Comparison of ENCODE assay signal across 1 cellular context in the genomic region with DNA sequence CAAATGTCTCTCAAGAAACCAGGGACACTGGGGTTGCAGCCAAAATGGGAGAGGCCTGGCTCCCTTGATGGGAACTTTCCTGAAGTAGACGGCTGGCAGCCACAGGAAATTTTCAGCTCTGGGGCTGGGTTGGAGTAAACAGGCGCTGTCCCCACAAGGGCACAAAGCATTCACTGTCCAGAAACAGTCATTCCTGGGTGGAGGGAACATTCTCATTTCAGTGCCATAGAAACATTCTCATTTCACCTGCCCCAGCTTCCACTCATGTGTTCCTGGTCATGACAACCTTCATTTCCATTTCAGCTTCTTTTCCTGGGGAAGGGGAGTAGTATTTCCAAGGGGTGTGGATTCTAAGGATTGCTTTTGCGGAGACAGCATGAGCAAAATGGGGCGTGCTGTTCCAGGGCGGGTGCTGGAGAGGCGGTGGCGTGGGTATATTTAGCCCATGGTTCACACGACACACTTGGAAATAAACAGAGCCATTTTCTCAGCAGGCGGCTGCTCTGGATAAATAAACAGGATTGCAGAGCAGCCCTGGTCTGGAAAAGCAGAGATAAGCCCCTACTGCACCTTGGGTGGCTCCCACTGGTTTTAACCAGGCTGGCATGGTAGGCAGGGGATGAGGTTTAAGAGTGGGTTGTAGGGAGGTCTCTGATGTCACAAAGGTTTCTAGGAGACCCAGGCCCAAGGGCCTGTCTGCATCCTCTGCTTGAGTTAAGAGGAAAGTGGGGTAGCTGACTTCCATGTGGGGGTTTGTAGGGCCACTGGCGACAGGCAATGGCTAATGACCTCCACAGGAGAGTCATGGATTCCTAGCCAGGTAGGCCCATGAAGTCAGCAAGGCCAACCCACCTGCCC.
TF ChIP-seq lines count a peak whose summit lies in the region.

No MANE protein-coding gene starts in this region.

TF ChIP-seq in K562, 482 proteins besides CTCF, POLR2A, EP300 and RAD21 (continued from another document and continues in another):
- TF ChIP-seq, protein P1, sequence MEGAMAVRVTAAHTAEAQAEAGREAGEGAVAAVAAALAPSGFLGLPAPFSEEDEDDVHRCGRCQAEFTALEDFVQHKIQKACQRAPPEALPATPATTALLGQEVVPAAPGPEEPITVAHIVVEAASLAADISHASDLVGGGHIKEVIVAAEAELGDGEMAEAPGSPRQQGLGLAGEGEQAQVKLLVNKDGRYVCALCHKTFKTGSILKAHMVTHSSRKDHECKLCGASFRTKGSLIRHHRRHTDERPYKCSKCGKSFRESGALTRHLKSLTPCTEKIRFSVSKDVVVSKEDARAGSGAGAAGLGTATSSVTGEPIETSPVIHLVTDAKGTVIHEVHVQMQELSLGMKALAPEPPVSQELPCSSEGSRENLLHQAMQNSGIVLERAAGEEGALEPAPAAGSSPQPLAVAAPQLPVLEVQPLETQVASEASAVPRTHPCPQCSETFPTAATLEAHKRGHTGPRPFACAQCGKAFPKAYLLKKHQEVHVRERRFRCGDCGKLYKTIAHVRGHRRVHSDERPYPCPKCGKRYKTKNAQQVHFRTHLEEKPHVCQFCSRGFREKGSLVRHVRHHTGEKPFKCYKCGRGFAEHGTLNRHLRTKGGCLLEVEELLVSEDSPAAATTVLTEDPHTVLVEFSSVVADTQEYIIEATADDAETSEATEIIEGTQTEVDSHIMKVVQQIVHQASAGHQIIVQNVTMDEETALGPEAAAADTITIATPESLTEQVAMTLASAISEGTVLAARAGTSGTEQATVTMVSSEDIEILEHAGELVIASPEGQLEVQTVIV (CRISPR knock-in tag; IDR thresholded peaks at IDR 0.05; ENCODE audit: borderline replicate concordance) = no peak
- TF ChIP-seq EGR1 (conservative IDR thresholded peaks at IDR 0.05) (no peak), HNRNPH1 (optimal IDR thresholded peaks at IDR 0.05; ENCODE audit: low read depth, low read length) (no peak), RBM17 (IDR thresholded peaks at IDR 0.05; ENCODE audit: borderline replicate concordance, low read depth, low read length) (no peak), ZNF232 (CRISPR knock-in tag; IDR thresholded peaks at IDR 0.05) (no peak), CREBBP (IDR thresholded peaks at IDR 0.05; ENCODE audit: low read depth, low read length) (no peak), ZNF444 (CRISPR knock-in tag; IDR thresholded peaks at IDR 0.05) (no peak), ZNF124 (CRISPR knock-in tag; IDR thresholded peaks at IDR 0.05) (no peak), ZNF695 (CRISPR knock-in tag; IDR thresholded peaks at IDR 0.05) (no peak), SAFB (IDR thresholded peaks at IDR 0.05; ENCODE audit: borderline replicate concordance, low read depth, low read length) (no peak), ZNF436 (CRISPR knock-in tag; IDR thresholded peaks at IDR 0.05) (no peak), TCF7L2 (IDR thresholded peaks at IDR 0.05; ENCODE audit: low read depth, low read length) (no peak), PRMT5 (CRISPR knock-in tag; IDR thresholded peaks at IDR 0.05) (no peak), TSC22D4 (tag; IDR thresholded peaks at IDR 0.05) (no peak), NFATC3 (IDR thresholded peaks at IDR 0.05) (no peak), ZBTB7A (IDR thresholded peaks at IDR 0.05; ENCODE audit: borderline replicate concordance, control insufficient read depth, low read depth, low read length) (no peak), HEY1 (CRISPR knock-in tag; IDR thresholded peaks at IDR 0.05; ENCODE audit: borderline replicate concordance) (no peak), SMAD2 (IDR thresholded peaks at IDR 0.05; ENCODE audit: low read depth, low read length) (no peak), FOXA1 (IDR thresholded peaks at IDR 0.05; ENCODE audit: borderline replicate concordance) (no peak), PHF8 (IDR thresholded peaks at IDR 0.05; ENCODE audit: borderline replicate concordance, low read length) (no peak), ZNF224 (CRISPR knock-in tag; IDR thresholded peaks at IDR 0.05) (no peak), PYGO2 (tag; IDR thresholded peaks at IDR 0.05) (no peak), COPS2 (conservative IDR thresholded peaks at IDR 0.05) (no peak), TGIF2 (CRISPR knock-in tag; IDR thresholded peaks at IDR 0.05) (no peak), SMAD1 (IDR thresholded peaks at IDR 0.05; ENCODE audit: low read depth, low read length, partially characterized antibody) (no peak), ZNF316 (IDR thresholded peaks at IDR 0.05) (no peak), RBM14 (IDR thresholded peaks at IDR 0.05; ENCODE audit: borderline replicate concordance, insufficient read depth, low read depth, low read length) (no peak), CAMTA2 (CRISPR knock-in tag; conservative IDR thresholded peaks at IDR 0.05) (no peak), RBM22 (IDR thresholded peaks at IDR 0.05; ENCODE audit: low read depth, low read length, poor library complexity, severe bottlenecking) (no peak), JUND (IDR thresholded peaks at IDR 0.05; ENCODE audit: borderline replicate concordance, low read depth, low read length) (no peak), JUND (tag; IDR thresholded peaks at IDR 0.05; ENCODE audit: borderline replicate concordance, low read depth, low read length) (no peak; the same call in 2 of the 3 replicates)
- TF ChIP-seq, protein P2, sequence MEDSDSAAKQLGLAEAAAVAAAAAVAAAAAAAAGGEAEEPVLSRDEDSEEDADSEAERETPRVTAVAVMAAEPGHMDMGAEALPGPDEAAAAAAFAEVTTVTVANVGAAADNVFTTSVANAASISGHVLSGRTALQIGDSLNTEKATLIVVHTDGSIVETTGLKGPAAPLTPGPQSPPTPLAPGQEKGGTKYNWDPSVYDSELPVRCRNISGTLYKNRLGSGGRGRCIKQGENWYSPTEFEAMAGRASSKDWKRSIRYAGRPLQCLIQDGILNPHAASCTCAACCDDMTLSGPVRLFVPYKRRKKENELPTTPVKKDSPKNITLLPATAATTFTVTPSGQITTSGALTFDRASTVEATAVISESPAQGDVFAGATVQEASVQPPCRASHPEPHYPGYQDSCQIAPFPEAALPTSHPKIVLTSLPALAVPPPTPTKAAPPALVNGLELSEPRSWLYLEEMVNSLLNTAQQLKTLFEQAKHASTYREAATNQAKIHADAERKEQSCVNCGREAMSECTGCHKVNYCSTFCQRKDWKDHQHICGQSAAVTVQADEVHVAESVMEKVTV (CRISPR knock-in tag; IDR thresholded peaks at IDR 0.05) = no peak
- TF ChIP-seq, protein P3, sequence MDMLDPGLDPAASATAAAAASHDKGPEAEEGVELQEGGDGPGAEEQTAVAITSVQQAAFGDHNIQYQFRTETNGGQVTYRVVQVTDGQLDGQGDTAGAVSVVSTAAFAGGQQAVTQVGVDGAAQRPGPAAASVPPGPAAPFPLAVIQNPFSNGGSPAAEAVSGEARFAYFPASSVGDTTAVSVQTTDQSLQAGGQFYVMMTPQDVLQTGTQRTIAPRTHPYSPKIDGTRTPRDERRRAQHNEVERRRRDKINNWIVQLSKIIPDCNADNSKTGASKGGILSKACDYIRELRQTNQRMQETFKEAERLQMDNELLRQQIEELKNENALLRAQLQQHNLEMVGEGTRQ (CRISPR knock-in tag; IDR thresholded peaks at IDR 0.05) = no peak
- TF ChIP-seq, protein P4, sequence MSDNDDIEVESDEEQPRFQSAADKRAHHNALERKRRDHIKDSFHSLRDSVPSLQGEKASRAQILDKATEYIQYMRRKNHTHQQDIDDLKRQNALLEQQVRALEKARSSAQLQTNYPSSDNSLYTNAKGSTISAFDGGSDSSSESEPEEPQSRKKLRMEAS (CRISPR knock-in tag; IDR thresholded peaks at IDR 0.05) = no peak
- TF ChIP-seq, protein P5, sequence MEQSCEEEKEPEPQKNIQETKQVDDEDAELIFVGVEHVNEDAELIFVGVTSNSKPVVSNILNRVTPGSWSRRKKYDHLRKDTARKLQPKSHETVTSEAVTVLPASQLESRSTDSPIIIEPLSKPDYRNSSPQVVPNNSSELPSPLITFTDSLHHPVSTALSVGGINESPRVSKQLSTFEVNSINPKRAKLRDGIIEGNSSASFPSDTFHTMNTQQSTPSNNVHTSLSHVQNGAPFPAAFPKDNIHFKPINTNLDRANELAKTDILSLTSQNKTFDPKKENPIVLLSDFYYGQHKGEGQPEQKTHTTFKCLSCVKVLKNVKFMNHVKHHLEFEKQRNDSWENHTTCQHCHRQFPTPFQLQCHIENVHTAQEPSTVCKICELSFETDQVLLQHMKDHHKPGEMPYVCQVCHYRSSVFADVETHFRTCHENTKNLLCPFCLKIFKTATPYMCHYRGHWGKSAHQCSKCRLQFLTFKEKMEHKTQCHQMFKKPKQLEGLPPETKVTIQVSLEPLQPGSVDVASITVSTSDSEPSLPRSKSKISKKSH (CRISPR knock-in tag; IDR thresholded peaks at IDR 0.05) = no peak
- TF ChIP-seq, protein P6, sequence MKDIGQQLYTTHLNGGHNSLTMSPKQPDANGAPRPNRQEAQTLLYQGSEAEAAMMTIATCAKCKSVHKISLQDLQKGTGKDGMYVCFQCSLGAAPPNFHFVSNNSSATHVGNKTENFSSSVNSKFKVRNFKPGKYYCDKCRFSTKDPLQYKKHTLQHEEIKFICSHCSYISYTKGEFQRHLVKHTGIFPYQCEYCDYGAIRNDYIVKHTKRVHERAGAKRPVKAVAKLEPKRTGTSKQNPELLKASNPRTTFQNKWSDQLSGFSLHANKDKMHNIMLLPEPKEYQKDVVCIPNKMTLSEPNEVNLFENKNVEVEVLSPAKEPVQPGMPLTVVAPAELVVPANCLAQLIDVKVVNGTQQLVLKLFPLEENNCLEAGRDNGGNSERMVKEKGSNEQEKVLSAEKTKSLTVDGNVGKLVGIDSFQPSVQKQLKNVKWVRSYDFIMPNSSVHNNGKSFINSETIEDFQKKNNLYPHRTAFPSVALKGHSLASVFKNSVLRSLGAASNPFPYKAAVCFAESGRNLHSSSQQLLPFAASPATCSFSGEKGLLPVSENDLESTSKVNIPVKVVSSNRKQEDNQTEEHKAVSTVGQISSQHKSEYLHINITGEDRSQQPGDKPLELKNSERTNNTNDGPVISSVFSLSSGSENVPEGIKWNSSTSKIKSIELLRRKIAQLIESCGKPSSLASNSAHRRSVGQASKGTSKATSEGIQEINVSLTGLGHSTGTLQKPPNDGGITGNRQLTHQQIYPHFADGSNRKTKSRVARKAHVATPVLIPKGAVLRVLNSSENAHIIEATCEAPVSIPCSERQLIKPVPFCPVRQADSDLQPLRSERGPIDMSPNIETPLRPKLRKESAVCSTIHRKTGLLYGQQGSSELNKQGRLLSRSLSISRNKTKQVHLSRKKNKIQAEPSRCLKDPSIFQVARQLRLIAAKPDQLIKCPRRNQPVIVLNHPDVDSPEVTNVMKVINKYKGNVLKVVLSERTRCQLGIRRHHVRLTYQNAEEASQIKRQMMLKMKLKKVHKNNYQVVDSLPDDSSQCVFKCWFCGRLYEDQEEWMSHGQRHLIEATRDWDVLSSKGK (CRISPR knock-in tag; IDR thresholded peaks at IDR 0.05) = no peak
- TF ChIP-seq, protein P7, sequence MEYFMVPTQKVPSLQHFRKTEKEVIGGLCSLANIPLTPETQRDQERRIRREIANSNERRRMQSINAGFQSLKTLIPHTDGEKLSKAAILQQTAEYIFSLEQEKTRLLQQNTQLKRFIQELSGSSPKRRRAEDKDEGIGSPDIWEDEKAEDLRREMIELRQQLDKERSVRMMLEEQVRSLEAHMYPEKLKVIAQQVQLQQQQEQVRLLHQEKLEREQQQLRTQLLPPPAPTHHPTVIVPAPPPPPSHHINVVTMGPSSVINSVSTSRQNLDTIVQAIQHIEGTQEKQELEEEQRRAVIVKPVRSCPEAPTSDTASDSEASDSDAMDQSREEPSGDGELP (CRISPR knock-in tag; IDR thresholded peaks at IDR 0.05; ENCODE audit: borderline replicate concordance) = peak; percentile 31; the same call in 1 of the 2 replicates
- TF ChIP-seq, protein P8, sequence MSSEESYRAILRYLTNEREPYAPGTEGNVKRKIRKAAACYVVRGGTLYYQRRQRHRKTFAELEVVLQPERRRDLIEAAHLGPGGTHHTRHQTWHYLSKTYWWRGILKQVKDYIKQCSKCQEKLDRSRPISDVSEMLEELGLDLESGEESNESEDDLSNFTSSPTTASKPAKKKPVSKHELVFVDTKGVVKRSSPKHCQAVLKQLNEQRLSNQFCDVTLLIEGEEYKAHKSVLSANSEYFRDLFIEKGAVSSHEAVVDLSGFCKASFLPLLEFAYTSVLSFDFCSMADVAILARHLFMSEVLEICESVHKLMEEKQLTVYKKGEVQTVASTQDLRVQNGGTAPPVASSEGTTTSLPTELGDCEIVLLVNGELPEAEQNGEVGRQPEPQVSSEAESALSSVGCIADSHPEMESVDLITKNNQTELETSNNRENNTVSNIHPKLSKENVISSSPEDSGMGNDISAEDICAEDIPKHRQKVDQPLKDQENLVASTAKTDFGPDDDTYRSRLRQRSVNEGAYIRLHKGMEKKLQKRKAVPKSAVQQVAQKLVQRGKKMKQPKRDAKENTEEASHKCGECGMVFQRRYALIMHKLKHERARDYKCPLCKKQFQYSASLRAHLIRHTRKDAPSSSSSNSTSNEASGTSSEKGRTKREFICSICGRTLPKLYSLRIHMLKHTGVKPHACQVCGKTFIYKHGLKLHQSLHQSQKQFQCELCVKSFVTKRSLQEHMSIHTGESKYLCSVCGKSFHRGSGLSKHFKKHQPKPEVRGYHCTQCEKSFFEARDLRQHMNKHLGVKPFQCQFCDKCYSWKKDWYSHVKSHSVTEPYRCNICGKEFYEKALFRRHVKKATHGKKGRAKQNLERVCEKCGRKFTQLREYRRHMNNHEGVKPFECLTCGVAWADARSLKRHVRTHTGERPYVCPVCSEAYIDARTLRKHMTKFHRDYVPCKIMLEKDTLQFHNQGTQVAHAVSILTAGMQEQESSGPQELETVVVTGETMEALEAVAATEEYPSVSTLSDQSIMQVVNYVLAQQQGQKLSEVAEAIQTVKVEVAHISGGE (CRISPR knock-in tag; IDR thresholded peaks at IDR 0.05) = peak in 1 of 3 experiments; percentile 56; a peak in 2 of 6 replicates
- TF ChIP-seq, protein P9, sequence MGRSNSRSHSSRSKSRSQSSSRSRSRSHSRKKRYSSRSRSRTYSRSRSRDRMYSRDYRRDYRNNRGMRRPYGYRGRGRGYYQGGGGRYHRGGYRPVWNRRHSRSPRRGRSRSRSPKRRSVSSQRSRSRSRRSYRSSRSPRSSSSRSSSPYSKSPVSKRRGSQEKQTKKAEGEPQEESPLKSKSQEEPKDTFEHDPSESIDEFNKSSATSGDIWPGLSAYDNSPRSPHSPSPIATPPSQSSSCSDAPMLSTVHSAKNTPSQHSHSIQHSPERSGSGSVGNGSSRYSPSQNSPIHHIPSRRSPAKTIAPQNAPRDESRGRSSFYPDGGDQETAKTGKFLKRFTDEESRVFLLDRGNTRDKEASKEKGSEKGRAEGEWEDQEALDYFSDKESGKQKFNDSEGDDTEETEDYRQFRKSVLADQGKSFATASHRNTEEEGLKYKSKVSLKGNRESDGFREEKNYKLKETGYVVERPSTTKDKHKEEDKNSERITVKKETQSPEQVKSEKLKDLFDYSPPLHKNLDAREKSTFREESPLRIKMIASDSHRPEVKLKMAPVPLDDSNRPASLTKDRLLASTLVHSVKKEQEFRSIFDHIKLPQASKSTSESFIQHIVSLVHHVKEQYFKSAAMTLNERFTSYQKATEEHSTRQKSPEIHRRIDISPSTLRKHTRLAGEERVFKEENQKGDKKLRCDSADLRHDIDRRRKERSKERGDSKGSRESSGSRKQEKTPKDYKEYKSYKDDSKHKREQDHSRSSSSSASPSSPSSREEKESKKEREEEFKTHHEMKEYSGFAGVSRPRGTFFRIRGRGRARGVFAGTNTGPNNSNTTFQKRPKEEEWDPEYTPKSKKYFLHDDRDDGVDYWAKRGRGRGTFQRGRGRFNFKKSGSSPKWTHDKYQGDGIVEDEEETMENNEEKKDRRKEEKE (IDR thresholded peaks at IDR 0.05; ENCODE audit: borderline replicate concordance in 1 of 2, control insufficient read depth in 1 of 2, low read depth in 2 of 2, low read length in 1 of 2) = no peak
